1 cellular context compared by ENCODE assay signal in the genomic region with DNA sequence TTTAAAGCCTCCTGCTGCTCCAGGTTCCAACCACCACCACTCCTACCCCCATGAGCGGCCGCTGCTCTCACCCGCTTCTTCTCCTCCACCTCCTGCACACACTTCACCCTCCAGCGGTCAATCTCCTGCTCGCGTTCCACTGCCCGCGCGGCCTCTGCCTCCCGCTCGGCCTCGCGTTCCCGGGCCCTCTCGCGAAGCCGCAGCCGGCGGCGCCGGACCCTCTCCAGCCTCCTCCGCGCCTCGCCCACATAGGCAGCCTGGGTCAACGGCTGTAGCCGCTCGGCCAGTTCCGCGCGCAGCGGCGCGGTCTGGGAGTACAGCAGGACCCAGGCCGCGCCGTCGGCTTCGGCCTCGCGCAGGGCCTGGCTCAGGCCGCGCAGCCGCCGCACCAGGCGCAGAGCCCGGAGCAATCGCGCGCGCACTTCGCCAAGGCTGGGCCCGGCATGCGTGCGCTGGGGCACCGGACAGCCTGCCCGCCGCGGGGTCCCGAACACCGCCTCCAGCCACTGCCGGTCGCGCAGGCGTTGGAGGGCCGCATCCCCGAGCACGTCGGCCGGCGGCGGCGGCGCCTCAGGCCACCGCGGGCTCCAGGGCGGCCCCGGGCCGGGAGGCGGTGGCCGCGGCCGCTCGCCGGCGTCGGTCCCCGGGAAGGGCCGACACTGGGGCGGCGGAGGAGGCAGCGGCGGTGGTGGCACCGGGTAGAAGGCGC.
TF ChIP-seq lines count a peak whose summit lies in the region.

No MANE protein-coding gene starts in this region.

TF ChIP-seq in K562, 482 proteins besides CTCF, POLR2A, EP300 and RAD21 (continued from another document and continues in another):
- TF ChIP-seq STAT5B (CRISPR knock-in tag; IDR thresholded peaks at IDR 0.05) (no peak), PHF20 (IDR thresholded peaks at IDR 0.05; ENCODE audit: partially characterized antibody) (peak; percentile 27), CHCHD3 (CRISPR knock-in tag; IDR thresholded peaks at IDR 0.05) (no peak), TEAD1 (CRISPR knock-in tag; IDR thresholded peaks at IDR 0.05) (peak in 1 of 2 experiments; percentile 31; a peak in 1 of 4 replicates), RBM25 (IDR thresholded peaks at IDR 0.05; ENCODE audit: low read depth, low read length, severe bottlenecking) (peak; percentile 30), CC2D1A (IDR thresholded peaks at IDR 0.05) (no peak), NFE2L1 (tag; IDR thresholded peaks at IDR 0.05; ENCODE audit: borderline replicate concordance, low read depth) (no peak), BMI1 (IDR thresholded peaks at IDR 0.05; ENCODE audit: low read length) (no peak), XRCC3 (IDR thresholded peaks at IDR 0.05) (no peak), PML (IDR thresholded peaks at IDR 0.05; ENCODE audit: low read length) (no peak), ZNF431 (CRISPR knock-in tag; IDR thresholded peaks at IDR 0.05) (no peak), ESRRB (CRISPR knock-in tag; IDR thresholded peaks at IDR 0.05; ENCODE audit: borderline replicate concordance) (no peak), SMAD4 (CRISPR knock-in tag; conservative IDR thresholded peaks at IDR 0.05) (0 out of 2 replicates have a peak, but pooled peaks have one; percentile 10), PTBP1 (IDR thresholded peaks at IDR 0.05; ENCODE audit: low read depth, low read length) (0 out of 2 replicates have a peak, but pooled peaks have one; percentile 8), ZNF212 (CRISPR knock-in tag; IDR thresholded peaks at IDR 0.05) (no peak), PHF8 (IDR thresholded peaks at IDR 0.05; ENCODE audit: borderline replicate concordance, low read length) (peak; percentile 51; the same call in 1 of the 2 replicates), POLR2B (IDR thresholded peaks at IDR 0.05; ENCODE audit: low read depth, partially characterized antibody) (no peak), POLR3G (IDR thresholded peaks at IDR 0.05; ENCODE audit: extremely low read depth, insufficient read length, insufficient replicate concordance) (no peak), ZC3H4 (CRISPR knock-in tag; IDR thresholded peaks at IDR 0.05; ENCODE audit: borderline replicate concordance) (peak; percentile 55; the same call in 1 of the 2 replicates), ZNF217 (CRISPR knock-in tag; IDR thresholded peaks at IDR 0.05) (no peak), RB1 (IDR thresholded peaks at IDR 0.05; ENCODE audit: low read depth) (peak; percentile 13; the same call in 1 of the 2 replicates), HNRNPL (IDR thresholded peaks at IDR 0.05; ENCODE audit: low read depth, low read length) (peak; percentile 48; the same call in 1 of the 2 replicates), POLR2G (IDR thresholded peaks at IDR 0.05; ENCODE audit: low read depth, low read length) (peak; percentile 76), ARID2 (IDR thresholded peaks at IDR 0.05) (no peak), GATAD2B (IDR thresholded peaks at IDR 0.05; ENCODE audit: borderline replicate concordance) (peak; percentile 77; the same call in 1 of the 2 replicates), KLF16 (IDR thresholded peaks at IDR 0.05) (no peak), NONO (IDR thresholded peaks at IDR 0.05; ENCODE audit: low read depth in 2 of 2, low read length in 1 of 2) (peak; percentile 19 to 63; a peak in 1 of 4 replicates), ZNF445 (CRISPR knock-in tag; IDR thresholded peaks at IDR 0.05; ENCODE audit: low read depth) (no peak), E2F3 (CRISPR knock-in tag; IDR thresholded peaks at IDR 0.05) (0 out of 2 replicates have a peak, but pooled peaks have one; percentile 45), NR2F6 (CRISPR knock-in tag; IDR thresholded peaks at IDR 0.05) (no peak), RBFOX2 (IDR thresholded peaks at IDR 0.05; ENCODE audit: low read depth, low read length) (peak; percentile 76; the same call in 1 of the 2 replicates)
- TF ChIP-seq, protein P1, sequence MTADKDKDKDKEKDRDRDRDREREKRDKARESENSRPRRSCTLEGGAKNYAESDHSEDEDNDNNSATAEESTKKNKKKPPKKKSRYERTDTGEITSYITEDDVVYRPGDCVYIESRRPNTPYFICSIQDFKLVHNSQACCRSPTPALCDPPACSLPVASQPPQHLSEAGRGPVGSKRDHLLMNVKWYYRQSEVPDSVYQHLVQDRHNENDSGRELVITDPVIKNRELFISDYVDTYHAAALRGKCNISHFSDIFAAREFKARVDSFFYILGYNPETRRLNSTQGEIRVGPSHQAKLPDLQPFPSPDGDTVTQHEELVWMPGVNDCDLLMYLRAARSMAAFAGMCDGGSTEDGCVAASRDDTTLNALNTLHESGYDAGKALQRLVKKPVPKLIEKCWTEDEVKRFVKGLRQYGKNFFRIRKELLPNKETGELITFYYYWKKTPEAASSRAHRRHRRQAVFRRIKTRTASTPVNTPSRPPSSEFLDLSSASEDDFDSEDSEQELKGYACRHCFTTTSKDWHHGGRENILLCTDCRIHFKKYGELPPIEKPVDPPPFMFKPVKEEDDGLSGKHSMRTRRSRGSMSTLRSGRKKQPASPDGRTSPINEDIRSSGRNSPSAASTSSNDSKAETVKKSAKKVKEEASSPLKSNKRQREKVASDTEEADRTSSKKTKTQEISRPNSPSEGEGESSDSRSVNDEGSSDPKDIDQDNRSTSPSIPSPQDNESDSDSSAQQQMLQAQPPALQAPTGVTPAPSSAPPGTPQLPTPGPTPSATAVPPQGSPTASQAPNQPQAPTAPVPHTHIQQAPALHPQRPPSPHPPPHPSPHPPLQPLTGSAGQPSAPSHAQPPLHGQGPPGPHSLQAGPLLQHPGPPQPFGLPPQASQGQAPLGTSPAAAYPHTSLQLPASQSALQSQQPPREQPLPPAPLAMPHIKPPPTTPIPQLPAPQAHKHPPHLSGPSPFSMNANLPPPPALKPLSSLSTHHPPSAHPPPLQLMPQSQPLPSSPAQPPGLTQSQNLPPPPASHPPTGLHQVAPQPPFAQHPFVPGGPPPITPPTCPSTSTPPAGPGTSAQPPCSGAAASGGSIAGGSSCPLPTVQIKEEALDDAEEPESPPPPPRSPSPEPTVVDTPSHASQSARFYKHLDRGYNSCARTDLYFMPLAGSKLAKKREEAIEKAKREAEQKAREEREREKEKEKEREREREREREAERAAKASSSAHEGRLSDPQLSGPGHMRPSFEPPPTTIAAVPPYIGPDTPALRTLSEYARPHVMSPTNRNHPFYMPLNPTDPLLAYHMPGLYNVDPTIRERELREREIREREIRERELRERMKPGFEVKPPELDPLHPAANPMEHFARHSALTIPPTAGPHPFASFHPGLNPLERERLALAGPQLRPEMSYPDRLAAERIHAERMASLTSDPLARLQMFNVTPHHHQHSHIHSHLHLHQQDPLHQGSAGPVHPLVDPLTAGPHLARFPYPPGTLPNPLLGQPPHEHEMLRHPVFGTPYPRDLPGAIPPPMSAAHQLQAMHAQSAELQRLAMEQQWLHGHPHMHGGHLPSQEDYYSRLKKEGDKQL (CRISPR knock-in tag; IDR thresholded peaks at IDR 0.05; ENCODE audit: borderline replicate concordance): no peak
- TF ChIP-seq, protein P2, sequence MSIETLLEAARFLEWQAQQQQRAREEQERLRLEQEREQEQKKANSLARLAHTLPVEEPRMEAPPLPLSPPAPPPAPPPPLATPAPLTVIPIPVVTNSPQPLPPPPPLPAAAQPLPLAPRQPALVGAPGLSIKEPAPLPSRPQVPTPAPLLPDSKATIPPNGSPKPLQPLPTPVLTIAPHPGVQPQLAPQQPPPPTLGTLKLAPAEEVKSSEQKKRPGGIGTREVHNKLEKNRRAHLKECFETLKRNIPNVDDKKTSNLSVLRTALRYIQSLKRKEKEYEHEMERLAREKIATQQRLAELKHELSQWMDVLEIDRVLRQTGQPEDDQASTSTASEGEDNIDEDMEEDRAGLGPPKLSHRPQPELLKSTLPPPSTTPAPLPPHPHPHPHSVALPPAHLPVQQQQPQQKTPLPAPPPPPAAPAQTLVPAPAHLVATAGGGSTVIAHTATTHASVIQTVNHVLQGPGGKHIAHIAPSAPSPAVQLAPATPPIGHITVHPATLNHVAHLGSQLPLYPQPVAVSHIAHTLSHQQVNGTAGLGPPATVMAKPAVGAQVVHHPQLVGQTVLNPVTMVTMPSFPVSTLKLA (conservative IDR thresholded peaks at IDR 0.05): no peak
- TF ChIP-seq, protein P3, sequence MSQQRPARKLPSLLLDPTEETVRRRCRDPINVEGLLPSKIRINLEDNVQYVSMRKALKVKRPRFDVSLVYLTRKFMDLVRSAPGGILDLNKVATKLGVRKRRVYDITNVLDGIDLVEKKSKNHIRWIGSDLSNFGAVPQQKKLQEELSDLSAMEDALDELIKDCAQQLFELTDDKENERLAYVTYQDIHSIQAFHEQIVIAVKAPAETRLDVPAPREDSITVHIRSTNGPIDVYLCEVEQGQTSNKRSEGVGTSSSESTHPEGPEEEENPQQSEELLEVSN (IDR thresholded peaks at IDR 0.05; ENCODE audit: borderline replicate concordance in 1 of 2, extremely low read depth in 1 of 2, insufficient read depth in 1 of 2, insufficient read length in 1 of 2, low read depth in 1 of 2, low read length in 1 of 2, poor library complexity in 1 of 2, severe bottlenecking in 1 of 2): peak; percentile 13 to 65
- TF ChIP-seq, protein P4, sequence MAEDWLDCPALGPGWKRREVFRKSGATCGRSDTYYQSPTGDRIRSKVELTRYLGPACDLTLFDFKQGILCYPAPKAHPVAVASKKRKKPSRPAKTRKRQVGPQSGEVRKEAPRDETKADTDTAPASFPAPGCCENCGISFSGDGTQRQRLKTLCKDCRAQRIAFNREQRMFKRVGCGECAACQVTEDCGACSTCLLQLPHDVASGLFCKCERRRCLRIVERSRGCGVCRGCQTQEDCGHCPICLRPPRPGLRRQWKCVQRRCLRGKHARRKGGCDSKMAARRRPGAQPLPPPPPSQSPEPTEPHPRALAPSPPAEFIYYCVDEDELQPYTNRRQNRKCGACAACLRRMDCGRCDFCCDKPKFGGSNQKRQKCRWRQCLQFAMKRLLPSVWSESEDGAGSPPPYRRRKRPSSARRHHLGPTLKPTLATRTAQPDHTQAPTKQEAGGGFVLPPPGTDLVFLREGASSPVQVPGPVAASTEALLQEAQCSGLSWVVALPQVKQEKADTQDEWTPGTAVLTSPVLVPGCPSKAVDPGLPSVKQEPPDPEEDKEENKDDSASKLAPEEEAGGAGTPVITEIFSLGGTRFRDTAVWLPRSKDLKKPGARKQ (CRISPR knock-in tag; IDR thresholded peaks at IDR 0.05): no peak
- TF ChIP-seq, protein P5, sequence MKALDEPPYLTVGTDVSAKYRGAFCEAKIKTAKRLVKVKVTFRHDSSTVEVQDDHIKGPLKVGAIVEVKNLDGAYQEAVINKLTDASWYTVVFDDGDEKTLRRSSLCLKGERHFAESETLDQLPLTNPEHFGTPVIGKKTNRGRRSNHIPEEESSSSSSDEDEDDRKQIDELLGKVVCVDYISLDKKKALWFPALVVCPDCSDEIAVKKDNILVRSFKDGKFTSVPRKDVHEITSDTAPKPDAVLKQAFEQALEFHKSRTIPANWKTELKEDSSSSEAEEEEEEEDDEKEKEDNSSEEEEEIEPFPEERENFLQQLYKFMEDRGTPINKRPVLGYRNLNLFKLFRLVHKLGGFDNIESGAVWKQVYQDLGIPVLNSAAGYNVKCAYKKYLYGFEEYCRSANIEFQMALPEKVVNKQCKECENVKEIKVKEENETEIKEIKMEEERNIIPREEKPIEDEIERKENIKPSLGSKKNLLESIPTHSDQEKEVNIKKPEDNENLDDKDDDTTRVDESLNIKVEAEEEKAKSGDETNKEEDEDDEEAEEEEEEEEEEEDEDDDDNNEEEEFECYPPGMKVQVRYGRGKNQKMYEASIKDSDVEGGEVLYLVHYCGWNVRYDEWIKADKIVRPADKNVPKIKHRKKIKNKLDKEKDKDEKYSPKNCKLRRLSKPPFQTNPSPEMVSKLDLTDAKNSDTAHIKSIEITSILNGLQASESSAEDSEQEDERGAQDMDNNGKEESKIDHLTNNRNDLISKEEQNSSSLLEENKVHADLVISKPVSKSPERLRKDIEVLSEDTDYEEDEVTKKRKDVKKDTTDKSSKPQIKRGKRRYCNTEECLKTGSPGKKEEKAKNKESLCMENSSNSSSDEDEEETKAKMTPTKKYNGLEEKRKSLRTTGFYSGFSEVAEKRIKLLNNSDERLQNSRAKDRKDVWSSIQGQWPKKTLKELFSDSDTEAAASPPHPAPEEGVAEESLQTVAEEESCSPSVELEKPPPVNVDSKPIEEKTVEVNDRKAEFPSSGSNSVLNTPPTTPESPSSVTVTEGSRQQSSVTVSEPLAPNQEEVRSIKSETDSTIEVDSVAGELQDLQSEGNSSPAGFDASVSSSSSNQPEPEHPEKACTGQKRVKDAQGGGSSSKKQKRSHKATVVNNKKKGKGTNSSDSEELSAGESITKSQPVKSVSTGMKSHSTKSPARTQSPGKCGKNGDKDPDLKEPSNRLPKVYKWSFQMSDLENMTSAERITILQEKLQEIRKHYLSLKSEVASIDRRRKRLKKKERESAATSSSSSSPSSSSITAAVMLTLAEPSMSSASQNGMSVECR (CRISPR knock-in tag; IDR thresholded peaks at IDR 0.05): peak; percentile 75
- TF ChIP-seq, protein P6, sequence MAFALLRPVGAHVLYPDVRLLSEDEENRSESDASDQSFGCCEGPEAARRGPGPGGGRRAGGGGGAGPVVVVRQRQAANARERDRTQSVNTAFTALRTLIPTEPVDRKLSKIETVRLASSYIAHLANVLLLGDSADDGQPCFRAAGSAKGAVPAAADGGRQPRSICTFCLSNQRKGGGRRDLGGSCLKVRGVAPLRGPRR (CRISPR knock-in tag; IDR thresholded peaks at IDR 0.05): no peak
- TF ChIP-seq, protein P7, sequence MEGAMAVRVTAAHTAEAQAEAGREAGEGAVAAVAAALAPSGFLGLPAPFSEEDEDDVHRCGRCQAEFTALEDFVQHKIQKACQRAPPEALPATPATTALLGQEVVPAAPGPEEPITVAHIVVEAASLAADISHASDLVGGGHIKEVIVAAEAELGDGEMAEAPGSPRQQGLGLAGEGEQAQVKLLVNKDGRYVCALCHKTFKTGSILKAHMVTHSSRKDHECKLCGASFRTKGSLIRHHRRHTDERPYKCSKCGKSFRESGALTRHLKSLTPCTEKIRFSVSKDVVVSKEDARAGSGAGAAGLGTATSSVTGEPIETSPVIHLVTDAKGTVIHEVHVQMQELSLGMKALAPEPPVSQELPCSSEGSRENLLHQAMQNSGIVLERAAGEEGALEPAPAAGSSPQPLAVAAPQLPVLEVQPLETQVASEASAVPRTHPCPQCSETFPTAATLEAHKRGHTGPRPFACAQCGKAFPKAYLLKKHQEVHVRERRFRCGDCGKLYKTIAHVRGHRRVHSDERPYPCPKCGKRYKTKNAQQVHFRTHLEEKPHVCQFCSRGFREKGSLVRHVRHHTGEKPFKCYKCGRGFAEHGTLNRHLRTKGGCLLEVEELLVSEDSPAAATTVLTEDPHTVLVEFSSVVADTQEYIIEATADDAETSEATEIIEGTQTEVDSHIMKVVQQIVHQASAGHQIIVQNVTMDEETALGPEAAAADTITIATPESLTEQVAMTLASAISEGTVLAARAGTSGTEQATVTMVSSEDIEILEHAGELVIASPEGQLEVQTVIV (CRISPR knock-in tag; IDR thresholded peaks at IDR 0.05; ENCODE audit: borderline replicate concordance): no peak
- TF ChIP-seq, protein P8, sequence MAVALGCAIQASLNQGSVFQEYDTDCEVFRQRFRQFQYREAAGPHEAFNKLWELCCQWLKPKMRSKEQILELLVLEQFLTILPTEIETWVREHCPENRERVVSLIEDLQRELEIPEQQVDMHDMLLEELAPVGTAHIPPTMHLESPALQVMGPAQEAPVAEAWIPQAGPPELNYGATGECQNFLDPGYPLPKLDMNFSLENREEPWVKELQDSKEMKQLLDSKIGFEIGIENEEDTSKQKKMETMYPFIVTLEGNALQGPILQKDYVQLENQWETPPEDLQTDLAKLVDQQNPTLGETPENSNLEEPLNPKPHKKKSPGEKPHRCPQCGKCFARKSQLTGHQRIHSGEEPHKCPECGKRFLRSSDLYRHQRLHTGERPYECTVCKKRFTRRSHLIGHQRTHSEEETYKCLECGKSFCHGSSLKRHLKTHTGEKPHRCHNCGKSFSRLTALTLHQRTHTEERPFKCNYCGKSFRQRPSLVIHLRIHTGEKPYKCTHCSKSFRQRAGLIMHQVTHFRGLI (CRISPR knock-in tag; IDR thresholded peaks at IDR 0.05): no peak
- TF ChIP-seq, protein P9, sequence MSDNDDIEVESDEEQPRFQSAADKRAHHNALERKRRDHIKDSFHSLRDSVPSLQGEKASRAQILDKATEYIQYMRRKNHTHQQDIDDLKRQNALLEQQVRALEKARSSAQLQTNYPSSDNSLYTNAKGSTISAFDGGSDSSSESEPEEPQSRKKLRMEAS (CRISPR knock-in tag; IDR thresholded peaks at IDR 0.05): no peak
